ENCODE assay signal across 11 cellular contexts in the genomic region with DNA sequence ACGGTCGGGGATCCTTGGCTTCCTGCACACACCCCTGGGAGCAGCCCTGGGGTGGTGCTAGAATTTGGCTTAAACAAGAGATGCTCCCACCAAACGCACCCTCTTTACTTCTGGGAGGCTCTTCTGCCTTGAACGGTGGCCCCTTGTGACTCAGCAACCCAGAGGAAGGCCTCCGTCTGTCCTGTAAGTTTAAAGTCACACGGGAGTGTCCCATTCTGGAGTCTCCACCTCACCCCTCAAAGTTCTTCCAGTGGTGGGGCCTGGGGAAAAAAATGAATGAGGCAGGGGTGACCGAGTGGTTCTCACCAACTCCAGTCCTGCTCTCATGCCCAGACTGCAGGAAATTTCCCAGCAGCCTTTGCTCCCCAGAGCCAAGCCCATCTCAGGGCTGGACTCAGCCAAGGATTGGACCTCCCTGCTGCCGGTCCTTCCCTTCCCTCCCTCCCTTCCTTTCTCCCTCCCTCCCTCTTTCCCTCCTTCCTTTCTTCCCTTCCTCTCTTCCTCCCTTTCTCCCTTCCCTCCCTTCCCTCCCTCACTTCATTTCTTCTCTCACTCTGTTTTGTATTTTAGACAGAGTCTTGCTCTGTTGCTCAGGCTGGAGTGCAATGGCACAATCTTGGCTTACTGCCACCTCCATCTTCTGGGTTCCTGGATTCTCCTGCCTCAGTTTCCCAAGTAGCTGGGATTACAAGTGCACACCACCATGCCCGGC. TPM values are rescaled to one million over a fixed set of nuclear protein-coding genes. Genes with fewer than 3 reads are reported as not detected.
DNase-seq lines count a peak whose midpoint lies in the region; ATAC-seq lines count a peak whose summit lies in the region.
"Had no signal": no experiment of that assay in that cellular context is flagged by ENCODE, and none has a peak within 500 bp of the region (broad histone marks: within the 10 kb centered on the region; RNA-seq: fewer than 3 reads in every experiment).

No MANE protein-coding gene starts in this region.

- no peaks in the 10 kb centered on the region for H3K27me3 ChIP-seq in SJSA1 (replicated peaks)
- H3K27me3 ChIP-seq in subcutaneous abdominal adipose tissue (ENCODE audit: control insufficient read depth in 5 of 5, insufficient read depth in 4 of 5, low read length in 5 of 5): peaks cover 0 to 4% (median 0%) of the 10 kb centered on the region in 5 donors

- peaks cover 6% of the 10 kb centered on the region for H3K36me3 Mint-ChIP-seq in natural killer cell treated with Interleukin-12 subunit alpha and Interleukin-12 subunit beta and Interleukin-15 and Interleukin-18, amount 100 ng/mL, for 72 hours
- H3K36me3 Mint-ChIP-seq: WTC11 had no signal

- H3K9me3 Mint-ChIP-seq in natural killer cell treated with Interleukin-12 subunit alpha and Interleukin-12 subunit beta and Interleukin-15 and Interleukin-18, amount 100 ng/mL, for 72 hours: peaks cover 4% of the 10 kb centered on the region

- H3K9ac ChIP-seq in subcutaneous abdominal adipose tissue (ENCODE audit: low read length in 5 of 5): peak overlapping the region in 3 of 5 donors; percentile 10 to 48 (median 43)

- intact Hi-C loops in Right ventricle myocardium inferior (cut with DNase I): loop anchor here (10.0 kb wide), 1 partner anchor 60 kb away; no protein-coding TSS in a partner anchor
- intact Hi-C loops in Right ventricle myocardium superior (cut with DNase I): no loop called here

- no peaks in the 10 kb centered on the region for H3K36me3 ChIP-seq in SJSA1
- H3K36me3 ChIP-seq in subcutaneous abdominal adipose tissue (ENCODE audit: control insufficient read depth in 5 of 5, insufficient read depth in 5 of 5, low read length in 5 of 5): no peaks in the 10 kb centered on the region

- H3K4me3 Mint-ChIP-seq in natural killer cell treated with Interleukin-12 subunit alpha and Interleukin-12 subunit beta and Interleukin-15 and Interleukin-18, amount 100 ng/mL, for 72 hours: no peak overlapping the region
- H3K4me3 Mint-ChIP-seq: CD4-positive, alpha-beta memory T cell; WTC11 had no signal

- DNase-seq in Right ventricle myocardium inferior (ENCODE audit: missing footprints) (no peak), Right ventricle myocardium superior (no peak), SJSA1 (ENCODE audit: low read depth in 1 of 2, low spot score in 2 of 2) (peak; percentile 51 to 65)
- DNase-seq in natural killer cell treated with Interleukin-12 subunit alpha and Interleukin-12 subunit beta and Interleukin-15 and Interleukin-18, amount 100 ng/mL, for 72 hours (ENCODE audit: low spot score): no peak
- DNase-seq: CD4-positive, alpha-beta memory T cell; erythroblast; NCI-H2171 had no signal

- H3K4me1 ChIP-seq in SJSA1 (replicated peaks) (peaks cover 38% of the 10 kb centered on the region), subcutaneous abdominal adipose tissue (ENCODE audit: control insufficient read depth in 5 of 5, insufficient read depth in 5 of 5, low read length in 5 of 5) (peaks cover 0 to 11% (median 7%) of the 10 kb centered on the region in 5 donors)

- H3K4me3 ChIP-seq in SJSA1 (peak overlapping the region; percentile 43), subcutaneous abdominal adipose tissue (ENCODE audit: low read depth in 1 of 5, low read length in 5 of 5) (peak overlapping the region; percentile 18 to 74 (median 47))

- no peaks in the 10 kb centered on the region for H3K9me3 ChIP-seq in SJSA1 (replicated peaks)
- H3K9me3 ChIP-seq in subcutaneous abdominal adipose tissue (ENCODE audit: control insufficient read depth in 5 of 5, low read length in 5 of 5): peaks cover 0 to 9% (median 7%) of the 10 kb centered on the region in 5 donors

- H3K27ac Mint-ChIP-seq in natural killer cell treated with Interleukin-12 subunit alpha and Interleukin-12 subunit beta and Interleukin-15 and Interleukin-18, amount 100 ng/mL, for 72 hours: peak overlapping the region in 1 of 2 donors; percentile 77
- H3K27ac Mint-ChIP-seq: WTC11 had no signal

- peaks cover 17 to 18% of the 10 kb centered on the region in 2 donors for H3K4me1 Mint-ChIP-seq in natural killer cell treated with Interleukin-12 subunit alpha and Interleukin-12 subunit beta and Interleukin-15 and Interleukin-18, amount 100 ng/mL, for 72 hours (ENCODE audit: low read depth in 2 of 2)
- H3K4me1 Mint-ChIP-seq: WTC11 had no signal

- H3K27ac ChIP-seq in SJSA1 (peak overlapping the region; percentile 18; the same call in 1 of the 2 replicates), subcutaneous abdominal adipose tissue (ENCODE audit: low read depth, low read length) (no peak overlapping the region)

- H3K27me3 Mint-ChIP-seq in natural killer cell treated with Interleukin-12 subunit alpha and Interleukin-12 subunit beta and Interleukin-15 and Interleukin-18, amount 100 ng/mL, for 72 hours: no peaks in the 10 kb centered on the region

- ATAC-seq in Right ventricle myocardium inferior (peak; percentile 16), Right ventricle myocardium superior (ENCODE audit: poor library complexity) (no peak), GM18868 (IDR thresholded peaks at IDR 0.05; ENCODE audit: unreplicated experiment) (no peak)
- no peak for ATAC-seq in natural killer cell treated with Interleukin-12 subunit alpha and Interleukin-12 subunit beta and Interleukin-15 and Interleukin-18, amount 100 ng/mL, for 72 hours
- ATAC-seq: WTC11 had no signal

RNA-seq across cellular contexts. Expression of gene ITGAD, which starts 11.4 kb away (rescaled TPM):
- total RNA-seq in Right ventricle myocardium inferior: 0.11 TPM
- not detected for total RNA-seq in Right ventricle myocardium superior
- not detected in 2 replicates for total RNA-seq in SJSA1 (2014; rRNA removed; shearing (Covaris generic))
- total RNA-seq in natural killer cell treated with Interleukin-12 subunit alpha and Interleukin-12 subunit beta and Interleukin-15 and Interleukin-18, amount 100 ng/mL, for 72 hours: under 1 TPM in 1 of 2 donors, not detected in 1; 0.47 TPM
- total RNA-seq: CD4-positive, alpha-beta memory T cell; WTC11 had no signal

RNA-seq across cellular contexts. Expression of gene COX6A2, which starts 23.7 kb away (rescaled TPM):
- total RNA-seq in Right ventricle myocardium inferior (1,434 TPM), Right ventricle myocardium superior (1,514 TPM)
- total RNA-seq in SJSA1 (2014; rRNA removed; shearing (Covaris generic)): not detected in 2 replicates
- total RNA-seq in natural killer cell treated with Interleukin-12 subunit alpha and Interleukin-12 subunit beta and Interleukin-15 and Interleukin-18, amount 100 ng/mL, for 72 hours: not detected
- total RNA-seq: CD4-positive, alpha-beta memory T cell; mononuclear cell; WTC11 had no signal

RNA-seq across cellular contexts. Expression of gene ZNF843, which starts 38.1 kb away (rescaled TPM):
- total RNA-seq in Right ventricle myocardium inferior (1.8 TPM), Right ventricle myocardium superior (1.9 TPM)
- 0.32 TPM in 1 of 2 replicates, not detected in the other for total RNA-seq in SJSA1 (2014; rRNA removed; shearing (Covaris generic))
- under 1 TPM in 1 of 2 donors, not detected in 1; 0.17 TPM for total RNA-seq in natural killer cell treated with Interleukin-12 subunit alpha and Interleukin-12 subunit beta and Interleukin-15 and Interleukin-18, amount 100 ng/mL, for 72 hours
- total RNA-seq: mononuclear cell had no signal

RNA-seq across cellular contexts. Expression of gene ITGAX, which starts 49.5 kb away (rescaled TPM):
- total RNA-seq in Right ventricle myocardium inferior (2.2 TPM), Right ventricle myocardium superior (1.2 TPM)
- total RNA-seq in SJSA1 (2014; rRNA removed; shearing (Covaris generic)): 0.09 TPM in 1 of 2 replicates, not detected in the other
- total RNA-seq in natural killer cell treated with Interleukin-12 subunit alpha and Interleukin-12 subunit beta and Interleukin-15 and Interleukin-18, amount 100 ng/mL, for 72 hours: 100 to 1,000 TPM in 1 of 2 donors, 10 to 100 TPM in 1; 62.1 to 124 TPM

RNA-seq across cellular contexts. Expression of gene ARMC5, which starts 54.8 kb away (rescaled TPM):
- total RNA-seq in Right ventricle myocardium inferior: 5.5 TPM
- 5.8 TPM for total RNA-seq in Right ventricle myocardium superior
- 9.8 and 11.6 TPM in 2 replicates for total RNA-seq in SJSA1 (2014; rRNA removed; shearing (Covaris generic))
- 10 to 100 TPM; 31.6 to 36.0 TPM for total RNA-seq in natural killer cell treated with Interleukin-12 subunit alpha and Interleukin-12 subunit beta and Interleukin-15 and Interleukin-18, amount 100 ng/mL, for 72 hours

Comparison
In these comparisons a context has a peak if more than half of its experiments do, and no peak if none do; other contexts are left out.
1. DNase-seq: peak in SJSA1 (2 of 2); none in Right ventricle myocardium inferior (single experiment), Right ventricle myocardium superior (single experiment) and natural killer cell treated with Interleukin-12 subunit alpha and Interleukin-12 subunit beta and Interleukin-15 and Interleukin-18, amount 100 ng/mL, for 72 hours (single experiment).
2. RNA of gene COX6A2, which starts 23.7 kb away (total RNA-seq): 1,514 TPM in Right ventricle myocardium superior (single experiment) and 1,434 TPM in Right ventricle myocardium inferior (single experiment); not detected in natural killer cell treated with Interleukin-12 subunit alpha and Interleukin-12 subunit beta and Interleukin-15 and Interleukin-18, amount 100 ng/mL, for 72 hours and not detected in SJSA1; every median in the first group is over 1,000 times any median in the second.